ENCODE assay signal across 22 cellular contexts in the genomic region with DNA sequence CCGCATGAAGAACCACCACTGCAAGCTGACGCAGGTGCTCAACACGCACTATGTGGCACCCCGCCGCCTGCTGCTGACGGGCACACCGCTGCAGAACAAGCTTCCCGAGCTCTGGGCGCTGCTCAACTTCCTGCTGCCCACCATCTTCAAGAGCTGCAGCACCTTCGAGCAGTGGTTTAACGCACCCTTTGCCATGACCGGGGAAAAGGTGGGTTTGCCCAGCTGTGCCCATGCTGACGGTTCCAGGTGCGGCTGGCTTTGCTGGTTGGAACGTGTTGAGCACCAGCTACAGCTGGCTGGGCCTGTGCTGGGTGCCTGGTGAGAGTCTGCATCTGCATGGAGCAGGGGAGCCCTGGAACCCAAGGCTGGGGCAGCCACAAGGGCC.
"Had no signal": no experiment of that assay in that cellular context is flagged by ENCODE, and none has a peak within 500 bp of the region (broad histone marks: within the 10 kb centered on the region; RNA-seq: fewer than 3 reads in every experiment).

No MANE protein-coding gene starts in this region.

- H3K4me1 ChIP-seq: lower lobe of right lung, parathyroid adenoma, spleen had no signal

- H3K27me3 ChIP-seq: dorsolateral prefrontal cortex, spleen, tibial nerve, upper lobe of left lung had no signal

- H3K79me2 ChIP-seq: parathyroid adenoma had no signal

- H3K4me3 ChIP-seq: dorsolateral prefrontal cortex, lower lobe of right lung, skin epidermis, spleen, thoracic aorta, tibial nerve, upper lobe of left lung had no signal

- H3K4me1 Mint-ChIP-seq: stimulated activated naive B cell treated with anti-CD40 and anti-IgM and Interleukin-4, amounts not matched to agents 10 μg/mL and 1 μg/mL and 100 μg/mL, for 72 hours had no signal

- H3K27ac Mint-ChIP-seq: stimulated activated naive B cell treated with anti-CD40 and anti-IgM and Interleukin-4, amounts not matched to agents 10 μg/mL and 1 μg/mL and 100 μg/mL, for 72 hours; stimulated activated naive CD8-positive, alpha-beta T cell treated with anti-CD3 and anti-CD28 coated beads, Interleukin-15, Interleukin-2, amounts not matched to agents 100 ng/mL and 50 ng/mL, for 24 hours had no signal

- H2AFZ ChIP-seq: parathyroid adenoma had no signal

- DNase-seq: dorsolateral prefrontal cortex; effector CD4-positive, alpha-beta T cell; head of caudate nucleus; left ventricle myocardium superior; lower lobe of right lung; naive thymus-derived CD8-positive, alpha-beta T cell; nephron progenitor cell; occipital lobe; spleen; stimulated activated CD4-positive, alpha-beta T cell treated with anti-CD3 and anti-CD28 coated beads, Interleukin-2, amount 100 ng/mL, for 48 hours; stimulated activated naive B cell treated with anti-CD40 and anti-IgM and Interleukin-4, amounts not matched to agents 10 μg/mL and 1 μg/mL and 100 μg/mL, for 72 hours had no signal

- H3K9me3 Mint-ChIP-seq: naive thymus-derived CD8-positive, alpha-beta T cell; nephron progenitor cell; stimulated activated naive B cell treated with anti-CD40 and anti-IgM and Interleukin-4, amounts not matched to agents 10 μg/mL and 1 μg/mL and 100 μg/mL, for 72 hours; stimulated activated naive CD8-positive, alpha-beta T cell treated with anti-CD3 and anti-CD28 coated beads, Interleukin-15, Interleukin-2, amounts not matched to agents 100 ng/mL and 50 ng/mL, for 24 hours had no signal

- H3K9ac ChIP-seq: parathyroid adenoma had no signal

- H3K27me3 Mint-ChIP-seq: naive thymus-derived CD8-positive, alpha-beta T cell; progenitor cell of endocrine pancreas; stimulated activated naive B cell treated with anti-CD40 and anti-IgM and Interleukin-4, amounts not matched to agents 10 μg/mL and 1 μg/mL and 100 μg/mL, for 72 hours; stimulated activated naive CD8-positive, alpha-beta T cell treated with anti-CD3 and anti-CD28 coated beads, Interleukin-15, Interleukin-2, amounts not matched to agents 100 ng/mL and 50 ng/mL, for 24 hours had no signal

- FAIRE-seq: colon, frontal cortex, keratinocyte, urothelium cell line had no signal

- H3K27ac ChIP-seq: lower lobe of right lung, parathyroid adenoma, spleen, thoracic aorta, tibial nerve, upper lobe of left lung had no signal

- H3K9me3 ChIP-seq: lower lobe of right lung, spleen, thoracic aorta, tibial nerve, upper lobe of left lung had no signal

- ATAC-seq: left ventricle myocardium superior; lower lobe of right lung; naive thymus-derived CD8-positive, alpha-beta T cell; stimulated activated naive B cell treated with anti-CD40 and anti-IgM and Interleukin-4, amounts not matched to agents 10 μg/mL and 1 μg/mL and 100 μg/mL, for 72 hours had no signal

- H3K4me3 Mint-ChIP-seq: nephron progenitor cell; stimulated activated naive B cell treated with anti-CD40 and anti-IgM and Interleukin-4, amounts not matched to agents 10 μg/mL and 1 μg/mL and 100 μg/mL, for 72 hours; stimulated activated naive CD8-positive, alpha-beta T cell treated with anti-CD3 and anti-CD28 coated beads, Interleukin-15, Interleukin-2, amounts not matched to agents 100 ng/mL and 50 ng/mL, for 24 hours had no signal
